18 cellular contexts compared by ENCODE assay signal in genomic region chr17:45668316-45668715, GRCh38.
"Had no signal": no experiment of that assay in that cellular context is flagged by ENCODE, and none has a peak within 500 bp of the region (broad histone marks: within the 10 kb centered on the region; RNA-seq: fewer than 3 reads in every experiment).

No MANE protein-coding gene starts in this region.

- H3K4me1 ChIP-seq: SJSA1 had no signal

- H3K4me3 ChIP-seq: SJSA1, SK-N-MC had no signal

- H3K36me3 ChIP-seq: SJSA1 had no signal

- H3K9me3 ChIP-seq: SJSA1 had no signal

- DNase-seq: KBM-7, MV-4-11, NCI-H1048, NCI-H1105, NCI-H1417, NCI-H146, NCI-H1930, NCI-H2081, NCI-H2107, NCI-H2227 treated with DMSO at 0.1 percent for 48 hours, NCI-H524 treated with DMSO at 0.1 percent for 48 hours, NCI-H69, NCI-H774, Right ventricle myocardium superior, RPMI8226, SIG-M5 had no signal

- H3K27ac ChIP-seq: SJSA1, SK-N-MC had no signal
